Comparison of ENCODE assay signal across 8 cellular contexts in the genomic region with DNA sequence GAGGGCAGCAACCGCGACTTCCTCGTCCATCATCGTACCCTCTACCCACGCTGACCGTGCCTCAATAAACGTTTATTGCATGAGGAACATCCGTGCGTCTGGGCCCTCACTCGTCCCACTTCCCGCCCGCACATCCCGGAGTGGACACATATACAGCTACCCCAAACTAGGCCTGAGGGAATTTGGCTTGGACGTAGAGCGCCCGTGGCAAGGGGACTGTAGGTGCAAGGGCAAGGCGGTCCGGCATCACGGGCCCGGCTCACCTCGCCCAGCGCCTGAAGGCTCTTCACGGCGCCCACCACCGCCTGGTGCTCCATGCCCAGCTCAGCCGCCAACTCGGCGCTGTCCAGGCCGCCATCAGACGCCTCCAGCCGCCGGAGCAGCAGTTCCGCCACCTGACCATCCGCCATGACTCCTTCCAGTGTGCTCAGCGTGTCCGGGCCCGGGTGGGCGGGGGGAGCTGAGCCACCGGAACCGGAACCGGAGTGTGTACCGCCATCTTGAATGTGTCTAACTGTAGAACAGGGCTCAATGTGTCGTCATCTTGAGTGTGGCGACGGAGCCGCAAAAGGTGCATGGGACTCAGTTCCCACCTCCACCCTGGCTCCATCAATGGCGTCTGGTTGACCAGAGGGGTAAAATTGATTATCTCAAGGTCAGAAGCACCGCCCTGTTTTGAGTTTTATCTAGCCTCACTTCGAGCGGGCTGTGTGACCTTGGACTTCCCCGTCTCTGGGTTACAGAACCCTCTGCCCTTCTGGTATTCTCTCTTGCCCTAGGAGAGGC. TPM values are rescaled to one million over a fixed set of nuclear protein-coding genes. Genes with fewer than 3 reads are reported as not detected.
DNase-seq lines count a peak whose midpoint lies in the region; ATAC-seq lines count a peak whose summit lies in the region.

A gene (minus strand): TSS at position 425 of the 786 bp plus-strand sequence. CDS start 15 bp downstream, at position 410.

- H3K27me3 ChIP-seq in endocrine pancreas (ENCODE audit: control insufficient read depth, insufficient read depth, low read length): no peaks in the 10 kb centered on the region
- H3K27me3 ChIP-seq in mesenchymal stem cell (ENCODE audit: control insufficient read depth in 1 of 2, insufficient read depth in 1 of 2, low read length in 2 of 2): no peaks in the 10 kb centered on the region

- peak; percentile 89 for DNase-seq in ACHN
- DNase-seq in HT-29 (ENCODE audit: low spot score): peak; percentile 82
- peak; percentile 88 for DNase-seq in NOMO-1 treated with dmso at 0.1 percent for 144 hours (lab: John Stamatoyannopoulos, UW; ENCODE audit: unreplicated experiment)
- DNase-seq in activated CD8-positive, alpha-beta memory T cell treated with anti-CD3 and anti-CD28 coated beads, Interleukin-2, amount 10 ng/mL, durations not matched to agents 7 days and 5 days: peak; percentile 96
- peak; percentile 93 for DNase-seq in mesenchymal stem cell
- DNase-seq in stimulated activated CD8-positive, alpha-beta memory T cell treated with anti-CD3 and anti-CD28 coated beads, Interleukin-12 subunit alpha, Interleukin-12 subunit beta, amount 100 ng/mL, for 24 hours (ENCODE audit: extremely low read depth): peak; percentile 77

- H2BK15ac ChIP-seq in mesenchymal stem cell (ENCODE audit: low read depth, poor library complexity, severe bottlenecking): no peak within 1 kb of the TSS

- peak within 1 kb of the TSS; percentile 78 for H3K4me2 ChIP-seq in mesenchymal stem cell (ENCODE audit: low read length, poor library complexity, severe bottlenecking)

- H3K23ac ChIP-seq in mesenchymal stem cell (ENCODE audit: low read length in 2 of 2): peak within 1 kb of the TSS in 1 of 2 experiments; percentile 66

- H3K9me3 Mint-ChIP-seq in activated CD8-positive, alpha-beta memory T cell treated with anti-CD3 and anti-CD28 coated beads, Interleukin-2, amount 10 ng/mL, durations not matched to agents 7 days and 5 days (ENCODE audit: low read depth): no peaks in the 10 kb centered on the region

- H3K4me1 ChIP-seq in endocrine pancreas (ENCODE audit: control insufficient read depth, insufficient read depth, low read length): no peaks in the 10 kb centered on the region
- peaks cover 19% of the 10 kb centered on the region for H3K4me1 ChIP-seq in mesenchymal stem cell (ENCODE audit: control insufficient read depth, insufficient read depth, low read depth, low read length)

- no peaks in the 10 kb centered on the region for H3K27me3 Mint-ChIP-seq in activated CD8-positive, alpha-beta memory T cell treated with anti-CD3 and anti-CD28 coated beads, Interleukin-2, amount 10 ng/mL, durations not matched to agents 7 days and 5 days

- peak; percentile 38 for ATAC-seq in GM18870 (IDR thresholded peaks at IDR 0.05; ENCODE audit: unreplicated experiment)
- ATAC-seq in activated CD8-positive, alpha-beta memory T cell treated with anti-CD3 and anti-CD28 coated beads, Interleukin-2, amount 10 ng/mL, durations not matched to agents 7 days and 5 days: peak; percentile 63

- in situ Hi-C loops in ACHN (cut with HindIII; ENCODE audit: low pct_ligation_motif_present, low pct_unique_long_range_greater_than_20kb, low sequenced_read_pairs): no loop called here

- peak within 1 kb of the TSS; percentile 88 for H3K27ac Mint-ChIP-seq in activated CD8-positive, alpha-beta memory T cell treated with anti-CD3 and anti-CD28 coated beads, Interleukin-2, amount 10 ng/mL, durations not matched to agents 7 days and 5 days

- H3K4ac ChIP-seq in mesenchymal stem cell (ENCODE audit: low read depth in 1 of 2, low read length in 2 of 2): peak within 1 kb of the TSS; percentile 46 to 90

- H2AK5ac ChIP-seq in mesenchymal stem cell (ENCODE audit: low read length, severe bottlenecking): peak within 1 kb of the TSS; percentile 27

- H3K9me3 ChIP-seq in endocrine pancreas (ENCODE audit: control insufficient read depth, low read length) (no peaks in the 10 kb centered on the region), mesenchymal stem cell (ENCODE audit: control insufficient read depth, low read length) (no peaks in the 10 kb centered on the region)

- H3K4me3 ChIP-seq in endocrine pancreas (ENCODE audit: control insufficient read depth, insufficient read depth, low read length) (peak within 1 kb of the TSS; percentile 65), mesenchymal stem cell (ENCODE audit: insufficient read depth in 1 of 2, low read depth in 1 of 2, low read length in 2 of 2) (peak within 1 kb of the TSS; percentile 99)

- H4K91ac ChIP-seq in mesenchymal stem cell (ENCODE audit: low read length): peak within 1 kb of the TSS; percentile 95

- peaks cover 42% of the 10 kb centered on the region for H3K4me1 Mint-ChIP-seq in activated CD8-positive, alpha-beta memory T cell treated with anti-CD3 and anti-CD28 coated beads, Interleukin-2, amount 10 ng/mL, durations not matched to agents 7 days and 5 days

- peak within 1 kb of the TSS; percentile 60 for H2AFZ ChIP-seq in mesenchymal stem cell (ENCODE audit: low read depth, low read length)

- H2BK5ac ChIP-seq in mesenchymal stem cell (ENCODE audit: low read depth, low read length, poor library complexity, severe bottlenecking): no peak within 1 kb of the TSS

- peak within 1 kb of the TSS; percentile 27 for H3K27ac ChIP-seq in mesenchymal stem cell (ENCODE audit: low read length, poor library complexity, severe bottlenecking)

- no peak within 1 kb of the TSS for H2BK120ac ChIP-seq in mesenchymal stem cell (ENCODE audit: low read depth, low read length)

- peaks cover 17% of the 10 kb centered on the region for H3K36me3 Mint-ChIP-seq in activated CD8-positive, alpha-beta memory T cell treated with anti-CD3 and anti-CD28 coated beads, Interleukin-2, amount 10 ng/mL, durations not matched to agents 7 days and 5 days

- H3K9ac ChIP-seq in endocrine pancreas (ENCODE audit: control insufficient read depth, insufficient read depth, low read length): peak within 1 kb of the TSS; percentile 75
- peak within 1 kb of the TSS; percentile 97 for H3K9ac ChIP-seq in mesenchymal stem cell (ENCODE audit: low read length)

- H3K36me3 ChIP-seq in endocrine pancreas (ENCODE audit: control insufficient read depth, insufficient read depth, low read length): peaks cover 4% of the 10 kb centered on the region
- peaks cover 21 to 23% of the 10 kb centered on the region in 2 experiments for H3K36me3 ChIP-seq in mesenchymal stem cell (ENCODE audit: control insufficient read depth in 1 of 2, insufficient read depth in 2 of 2, low read depth in 1 of 2, low read length in 2 of 2)

- peak within 1 kb of the TSS; percentile 98 for H4K8ac ChIP-seq in mesenchymal stem cell (ENCODE audit: low read length)

- peaks cover 20% of the 10 kb centered on the region for H3K79me1 ChIP-seq in mesenchymal stem cell (replicated peaks; ENCODE audit: low read length, poor library complexity, severe bottlenecking)

- H3K4me3 Mint-ChIP-seq in activated CD8-positive, alpha-beta memory T cell treated with anti-CD3 and anti-CD28 coated beads, Interleukin-2, amount 10 ng/mL, durations not matched to agents 7 days and 5 days: peak within 1 kb of the TSS; percentile 92

- H3K18ac ChIP-seq in mesenchymal stem cell (ENCODE audit: low read depth in 1 of 2, low read length in 2 of 2): peak within 1 kb of the TSS; percentile 99

- H3K14ac ChIP-seq in mesenchymal stem cell (ENCODE audit: low read length in 2 of 2): peak within 1 kb of the TSS in 1 of 2 experiments; percentile 99

- CTCF ChIA-PET in activated CD8-positive, alpha-beta memory T cell treated with anti-CD3 and anti-CD28 coated beads, Interleukin-2, amount 10 ng/mL, durations not matched to agents 7 days and 5 days (lab: Charles Lee): interaction anchor here (0.7 to 4.6 kb wide), 9 partner anchors 8 to 160 kb away, joined by 3 to 23 read pairs (median 6); a partner anchor contains a TSS

- H2BK12ac ChIP-seq in mesenchymal stem cell (ENCODE audit: low read length in 2 of 2): peak within 1 kb of the TSS in 1 of 2 experiments; percentile 56

- WGBS in mesenchymal stem cell: 4% methylated on average over 51 of the region's 51 CpGs

RNA-seq across cellular contexts. Expression of the gene that starts here (rescaled TPM):
- 84.6 and 96.2 TPM in 2 replicates for total RNA-seq in HT-29 (2014; rRNA removed; shearing (Covaris generic))
- total RNA-seq in activated CD8-positive, alpha-beta memory T cell treated with anti-CD3 and anti-CD28 coated beads, Interleukin-2, amount 10 ng/mL, durations not matched to agents 7 days and 5 days: 100 to 1,000 TPM in 1 of 2 experiments, 10 to 100 TPM in 1; 96.6 to 131 TPM
- 39.8 TPM for polyA plus RNA-seq in mesenchymal stem cell (2013, experiment 1 of 2)
- 37.8 TPM for polyA plus RNA-seq in mesenchymal stem cell (2013, experiment 2 of 2)

Comparison
In these comparisons a context has a peak if more than half of its experiments do, and no peak if none do; other contexts are left out.
1. Peak in every context shown above with its lines: DNase-seq, ATAC-seq, H3K4me3 ChIP-seq and H3K27ac ChIP-seq.